Comparison of ENCODE assay signal across 12 cellular contexts in genomic region chr6:35181313-35181932, GRCh38. TPM values are rescaled to one million over a fixed set of nuclear protein-coding genes. Genes with fewer than 3 reads are reported as not detected.
DNase-seq lines count a peak whose midpoint lies in the region; ATAC-seq lines count a peak whose summit lies in the region.
"Had no signal": no experiment of that assay in that cellular context is flagged by ENCODE, and none has a peak within 500 bp of the region (broad histone marks: within the 10 kb centered on the region; RNA-seq: fewer than 3 reads in every experiment).

No MANE protein-coding gene starts in this region.

- H2BK15ac ChIP-seq in mesenchymal stem cell (ENCODE audit: low read depth, poor library complexity, severe bottlenecking): peak overlapping the region; percentile 2

- H4K8ac ChIP-seq in mesenchymal stem cell (ENCODE audit: low read length): peak overlapping the region; percentile 5

- DNase-seq in LoVo (ENCODE audit: low spot score) (peak; percentile 11), dedifferentiated amniotic fluid mesenchymal stem cell (ENCODE audit: extremely low spot score) (peak; percentile 41), mesenchymal stem cell (peak; percentile 72), hippocampal formation (lab: John Stamatoyannopoulos, UW) (no peak)
- no peak for DNase-seq in activated CD8-positive, alpha-beta T cell treated with anti-CD3 and anti-CD28 coated beads, Interleukin-2, amount 10 ng/mL, durations not matched to agents 7 days and 5 days
- DNase-seq in activated CD4-positive, alpha-beta T cell treated with anti-CD3 and anti-CD28 coated beads, Interleukin-2, amount 10 ng/mL, durations not matched to agents 24 days and 14 days: no peak
- DNase-seq: activated CD4-positive, alpha-beta T cell treated with anti-CD3 and anti-CD28 coated beads for 1 hour; KBM-7 had no signal

- no peaks in the 10 kb centered on the region for H3K79me2 ChIP-seq in ACC112 (ENCODE audit: control insufficient read depth, insufficient read depth, low read length, unreplicated experiment)

- POLR2A ChIA-PET in activated CD8-positive, alpha-beta T cell treated with anti-CD3 and anti-CD28 coated beads, Interleukin-2, amount 10 ng/mL, durations not matched to agents 7 days and 5 days (lab: Charles Lee): no interaction called here

- peak overlapping the region; percentile 58 for H3K9ac ChIP-seq in mesenchymal stem cell (ENCODE audit: low read length)
- H3K9ac ChIP-seq: BLaER1 had no signal

- H3K4me1 Mint-ChIP-seq in activated CD8-positive, alpha-beta T cell treated with anti-CD3 and anti-CD28 coated beads, Interleukin-2, amount 10 ng/mL, durations not matched to agents 7 days and 5 days (ENCODE audit: low read depth): no peaks in the 10 kb centered on the region
- H3K4me1 Mint-ChIP-seq in activated CD4-positive, alpha-beta T cell treated with anti-CD3 and anti-CD28 coated beads, Interleukin-2, amount 10 ng/mL, durations not matched to agents 24 days and 14 days: peaks cover 2% of the 10 kb centered on the region

- H3K18ac ChIP-seq in mesenchymal stem cell (ENCODE audit: low read depth in 1 of 2, low read length in 2 of 2): peak overlapping the region; percentile 82 to 86

- WGBS in mesenchymal stem cell: 70% methylated on average over 5 of the region's 5 CpGs

- H2BK12ac ChIP-seq in mesenchymal stem cell (ENCODE audit: low read length in 2 of 2): peak overlapping the region; percentile 46 to 96

- intact Hi-C loops in activated CD4-positive, alpha-beta T cell treated with anti-CD3 and anti-CD28 coated beads, Interleukin-2, amount 10 ng/mL, durations not matched to agents 24 days and 14 days (cut with micrococcal nuclease): no loop called here

- no peak overlapping the region for H3K14ac ChIP-seq in mesenchymal stem cell (ENCODE audit: low read length in 2 of 2)

- H2BK120ac ChIP-seq in mesenchymal stem cell (ENCODE audit: low read depth, low read length): peak overlapping the region; percentile 66

- H3K27ac ChIP-seq in ACC112 (ENCODE audit: low read depth, low read length) (peak overlapping the region; percentile 95), mesenchymal stem cell (ENCODE audit: low read length, poor library complexity, severe bottlenecking) (peak overlapping the region; percentile 48)
- H3K27ac ChIP-seq: BLaER1 had no signal

- no peak overlapping the region for H3K27ac Mint-ChIP-seq in activated CD8-positive, alpha-beta T cell treated with anti-CD3 and anti-CD28 coated beads, Interleukin-2, amount 10 ng/mL, durations not matched to agents 7 days and 5 days
- H3K27ac Mint-ChIP-seq in activated CD4-positive, alpha-beta T cell treated with anti-CD3 and anti-CD28 coated beads, Interleukin-2, amount 10 ng/mL, durations not matched to agents 24 days and 14 days: no peak overlapping the region

- no peaks in the 10 kb centered on the region for H3K27me3 ChIP-seq in ACC112 (ENCODE audit: insufficient read depth, low read length)
- no peaks in the 10 kb centered on the region for H3K27me3 ChIP-seq in mesenchymal stem cell (ENCODE audit: control insufficient read depth in 1 of 2, insufficient read depth in 1 of 2, low read length in 2 of 2)
- H3K27me3 ChIP-seq: BLaER1 had no signal

- no peak overlapping the region for H3K23ac ChIP-seq in mesenchymal stem cell (ENCODE audit: low read length in 2 of 2)

- no peak overlapping the region for H2AK5ac ChIP-seq in mesenchymal stem cell (ENCODE audit: low read length, severe bottlenecking)

- no peak overlapping the region for H3K4me2 ChIP-seq in mesenchymal stem cell (ENCODE audit: low read length, poor library complexity, severe bottlenecking)
- H3K4me2 ChIP-seq: BLaER1 had no signal

- peak overlapping the region; percentile 19 to 49 for H3K4ac ChIP-seq in mesenchymal stem cell (ENCODE audit: low read depth in 1 of 2, low read length in 2 of 2)

- no peaks in the 10 kb centered on the region for H3K36me3 ChIP-seq in ACC112 (ENCODE audit: insufficient read depth, low read length)
- H3K36me3 ChIP-seq in mesenchymal stem cell (ENCODE audit: control insufficient read depth in 1 of 2, insufficient read depth in 2 of 2, low read depth in 1 of 2, low read length in 2 of 2): no peaks in the 10 kb centered on the region
- H3K36me3 ChIP-seq: BLaER1, tibial nerve had no signal

- H2BK5ac ChIP-seq in mesenchymal stem cell (ENCODE audit: low read depth, low read length, poor library complexity, severe bottlenecking): no peak overlapping the region

- H2AFZ ChIP-seq in ACC112 (ENCODE audit: low read length, unreplicated experiment) (peak overlapping the region; percentile 35), mesenchymal stem cell (ENCODE audit: low read depth, low read length) (no peak overlapping the region)

- H3K4me3 ChIP-seq in ACC112 (ENCODE audit: low read depth, low read length) (peak overlapping the region; percentile 70), mesenchymal stem cell (ENCODE audit: insufficient read depth in 1 of 2, low read depth in 1 of 2, low read length in 2 of 2) (peak overlapping the region in 1 of 2 experiments; percentile 14)
- H3K4me3 ChIP-seq: BLaER1, tibial nerve had no signal

- peaks cover 84% of the 10 kb centered on the region for H3K4me1 ChIP-seq in ACC112 (ENCODE audit: control insufficient read depth, insufficient read depth, low read length, unreplicated experiment)
- peaks cover 19% of the 10 kb centered on the region for H3K4me1 ChIP-seq in mesenchymal stem cell (ENCODE audit: control insufficient read depth, insufficient read depth, low read depth, low read length)

- H3K36me3 Mint-ChIP-seq in activated CD8-positive, alpha-beta T cell treated with anti-CD3 and anti-CD28 coated beads, Interleukin-2, amount 10 ng/mL, durations not matched to agents 7 days and 5 days (ENCODE audit: low read depth): no peaks in the 10 kb centered on the region
- no peaks in the 10 kb centered on the region for H3K36me3 Mint-ChIP-seq in activated CD4-positive, alpha-beta T cell treated with anti-CD3 and anti-CD28 coated beads, Interleukin-2, amount 10 ng/mL, durations not matched to agents 24 days and 14 days (ENCODE audit: low read depth)

- CTCF ChIA-PET in activated CD8-positive, alpha-beta T cell treated with anti-CD3 and anti-CD28 coated beads, Interleukin-2, amount 10 ng/mL, durations not matched to agents 7 days and 5 days (lab: Charles Lee): no interaction called here

- H3K79me1 ChIP-seq in mesenchymal stem cell (replicated peaks; ENCODE audit: low read length, poor library complexity, severe bottlenecking): no peaks in the 10 kb centered on the region

- ATAC-seq in activated CD8-positive, alpha-beta T cell treated with anti-CD3 and anti-CD28 coated beads, Interleukin-2, amount 10 ng/mL, durations not matched to agents 7 days and 5 days: no peak
- ATAC-seq in GM19463 (IDR thresholded peaks at IDR 0.05; ENCODE audit: unreplicated experiment): no peak

- H3K9me3 Mint-ChIP-seq in activated CD8-positive, alpha-beta T cell treated with anti-CD3 and anti-CD28 coated beads, Interleukin-2, amount 10 ng/mL, durations not matched to agents 7 days and 5 days (ENCODE audit: insufficient read depth): no peaks in the 10 kb centered on the region
- no peaks in the 10 kb centered on the region for H3K9me3 Mint-ChIP-seq in activated CD4-positive, alpha-beta T cell treated with anti-CD3 and anti-CD28 coated beads, Interleukin-2, amount 10 ng/mL, durations not matched to agents 24 days and 14 days

- no peaks in the 10 kb centered on the region for H3K9me3 ChIP-seq in mesenchymal stem cell (ENCODE audit: control insufficient read depth, low read length)
- H3K9me3 ChIP-seq: BLaER1, tibial nerve had no signal

- H3K4me3 Mint-ChIP-seq in activated CD8-positive, alpha-beta T cell treated with anti-CD3 and anti-CD28 coated beads, Interleukin-2, amount 10 ng/mL, durations not matched to agents 7 days and 5 days: no peak overlapping the region
- H3K4me3 Mint-ChIP-seq in activated CD4-positive, alpha-beta T cell treated with anti-CD3 and anti-CD28 coated beads, Interleukin-2, amount 10 ng/mL, durations not matched to agents 24 days and 14 days: no peak overlapping the region

- H4K91ac ChIP-seq in mesenchymal stem cell (ENCODE audit: low read length): peak overlapping the region; percentile 77

- peaks cover 28% of the 10 kb centered on the region for H3K27me3 Mint-ChIP-seq in activated CD8-positive, alpha-beta T cell treated with anti-CD3 and anti-CD28 coated beads, Interleukin-2, amount 10 ng/mL, durations not matched to agents 7 days and 5 days (ENCODE audit: low read depth)
- H3K27me3 Mint-ChIP-seq in activated CD4-positive, alpha-beta T cell treated with anti-CD3 and anti-CD28 coated beads, Interleukin-2, amount 10 ng/mL, durations not matched to agents 24 days and 14 days: peaks cover 22% of the 10 kb centered on the region

RNA-seq across cellular contexts. Expression of gene SCUBE3, which starts 32.3 kb away (rescaled TPM):
- polyA plus RNA-seq in mesenchymal stem cell (2013, experiment 1 of 2): 2.0 TPM
- polyA plus RNA-seq in mesenchymal stem cell (2013, experiment 2 of 2): 1.9 TPM
- total RNA-seq in activated CD8-positive, alpha-beta T cell treated with anti-CD3 and anti-CD28 coated beads, Interleukin-2, amount 10 ng/mL, durations not matched to agents 7 days and 5 days: under 1 TPM in 1 of 2 experiments, not detected in 1; 0.03 TPM
- 0.02 and 0.07 TPM in 2 replicates for total RNA-seq in activated CD4-positive, alpha-beta T cell treated with anti-CD3 and anti-CD28 coated beads, Interleukin-2, amount 10 ng/mL, durations not matched to agents 24 days and 14 days

RNA-seq across cellular contexts. Expression of gene TCP11, which starts 40.3 kb away (rescaled TPM):
- 0.11 TPM for polyA plus RNA-seq in mesenchymal stem cell (2013, experiment 1 of 2)
- 0.04 TPM for polyA plus RNA-seq in mesenchymal stem cell (2013, experiment 2 of 2)
- not detected for total RNA-seq in activated CD8-positive, alpha-beta T cell treated with anti-CD3 and anti-CD28 coated beads, Interleukin-2, amount 10 ng/mL, durations not matched to agents 7 days and 5 days
- total RNA-seq in activated CD4-positive, alpha-beta T cell treated with anti-CD3 and anti-CD28 coated beads, Interleukin-2, amount 10 ng/mL, durations not matched to agents 24 days and 14 days: not detected in 2 replicates

Comparison
In these comparisons a context has a peak if more than half of its experiments do, and no peak if none do; other contexts are left out.
1. DNase-seq: peak in LoVo (single experiment), dedifferentiated amniotic fluid mesenchymal stem cell (single experiment) and mesenchymal stem cell (single experiment); none in activated CD8-positive, alpha-beta T cell treated with anti-CD3 and anti-CD28 coated beads, Interleukin-2, amount 10 ng/mL, durations not matched to agents 7 days and 5 days (single experiment), activated CD4-positive, alpha-beta T cell treated with anti-CD3 and anti-CD28 coated beads, Interleukin-2, amount 10 ng/mL, durations not matched to agents 24 days and 14 days (single experiment) and hippocampal formation (0 of 2).